Comparison of ENCODE assay signal across 12 cellular contexts in genomic region chr10:129965418-129965793, GRCh38. TPM values are rescaled to one million over a fixed set of nuclear protein-coding genes. Genes with fewer than 3 reads are reported as not detected.
DNase-seq lines count a peak whose midpoint lies in the region; ATAC-seq and TF ChIP-seq lines count a peak whose summit lies in the region.
"Had no signal": no experiment of that assay in that cellular context is flagged by ENCODE, and none has a peak within 500 bp of the region (broad histone marks: within the 10 kb centered on the region; RNA-seq: fewer than 3 reads in every experiment).

No MANE protein-coding gene starts in this region.

- CTCF ChIA-PET in SK-N-SH (lab: Yijun Ruan, JAX), result interaction anchor here (0.9 to 1.9 kb wide), 5 partner anchors 9 to 933 kb away, joined by 3 to 8 read pairs (median 3); no protein-coding TSS in a partner anchor

- peaks cover 75% of the 10 kb centered on the region for H3K27me3 Mint-ChIP-seq in activated T-cell treated with anti-CD3 and anti-CD28 coated beads, Interleukin-2, amount 50 U/mL, for 24 hours
- peaks cover 47% of the 10 kb centered on the region for H3K27me3 Mint-ChIP-seq in IgD-negative memory B cell

- POLR2A ChIA-PET in SK-N-SH (lab: Yijun Ruan, JAX), result no interaction called here

- peaks cover 98% of the 10 kb centered on the region for H3K27me3 ChIP-seq in iPS-20b (ENCODE audit: insufficient read depth, low read length)
- H3K27me3 ChIP-seq in SK-N-SH (ENCODE audit: insufficient read depth), result peaks cover 69% of the 10 kb centered on the region

- peak overlapping the region; percentile 36 for H3K4me3 ChIP-seq in iPS-20b (ENCODE audit: low read length)
- peak overlapping the region in 6 of 7 experiments; percentile 8 to 54 (median 24) for H3K4me3 ChIP-seq in skin epidermis
- H3K4me3 ChIP-seq in SK-N-SH (ENCODE audit: low read depth in 2 of 2, low read length in 1 of 2), result no peak overlapping the region
- H3K4me3 ChIP-seq: SK-N-MC had no signal

- TF ChIP-seq RAD21 in SK-N-SH (IDR thresholded peaks at IDR 0.05; ENCODE audit: low read length), result no peak

- H3K9me3 Mint-ChIP-seq in activated T-cell treated with anti-CD3 and anti-CD28 coated beads, Interleukin-2, amount 50 U/mL, for 24 hours, result no peaks in the 10 kb centered on the region
- peaks cover 0 to 13% (median 0%) of the 10 kb centered on the region in 3 donors for H3K9me3 Mint-ChIP-seq in IgD-negative memory B cell

- H3K9me3 ChIP-seq in iPS-20b (ENCODE audit: insufficient read depth, low read depth, low read length) (no peaks in the 10 kb centered on the region), SK-N-SH (no peaks in the 10 kb centered on the region)

- H4K20me1 ChIP-seq in SK-N-SH (ENCODE audit: insufficient read depth), result no peaks in the 10 kb centered on the region

- H3K36me3 ChIP-seq in iPS-20b (ENCODE audit: insufficient read depth, low read depth, low read length) (no peaks in the 10 kb centered on the region), SK-N-SH (replicated peaks in 1 of 2; ENCODE audit: control insufficient read depth in 1 of 2, insufficient read depth in 2 of 2, low read length in 1 of 2) (no peaks in the 10 kb centered on the region)

- no peak for DNase-seq in activated T-cell treated with anti-CD3 and anti-CD28 coated beads, Interleukin-2, amount 50 U/mL, for 24 hours
- no peak for DNase-seq in activated T-cell treated with anti-CD3 and anti-CD28 coated beads for 4 hours
- no peak for DNase-seq in SK-N-SH
- DNase-seq: IMR-90, NCI-H1105 treated with DMSO at 0.1 percent for 48 hours had no signal

- no peak for TF ChIP-seq CTCF in SK-N-SH (IDR thresholded peaks at IDR 0.05)

- ATAC-seq in HG03442 (IDR thresholded peaks at IDR 0.05; ENCODE audit: unreplicated experiment) (no peak), esophagus mucosa (no peak)

- no peaks in the 10 kb centered on the region for H3K36me3 Mint-ChIP-seq in activated T-cell treated with anti-CD3 and anti-CD28 coated beads, Interleukin-2, amount 50 U/mL, for 24 hours (ENCODE audit: low read depth)
- no peaks in the 10 kb centered on the region for H3K36me3 Mint-ChIP-seq in IgD-negative memory B cell

- WGBS in SK-N-SH (ENCODE audit: low lambda C conversion rate), result 10% methylated on average over 14 of the region's 14 CpGs

- H3K4me1 ChIP-seq in iPS-20b (ENCODE audit: insufficient read depth, low read length) (peaks cover 15% of the 10 kb centered on the region; the same call in 1 of the 2 replicates), SK-N-SH (ENCODE audit: control insufficient read depth in 1 of 2, insufficient read depth in 2 of 2, low read depth in 1 of 2, low read length in 1 of 2) (peaks cover 0 to 6% of the 10 kb centered on the region in 2 experiments; a peak in 2 of 4 replicates)

- no peak overlapping the region for H2AFZ ChIP-seq in SK-N-SH (ENCODE audit: low read depth)

- H3K27ac ChIP-seq in iPS-20b (ENCODE audit: low read length) (no peak overlapping the region), skin epidermis (peak overlapping the region in 3 of 21 experiments; percentile 12 to 55 (median 15)), SK-N-SH (ENCODE audit: low read depth in 2 of 2, low read length in 1 of 2) (no peak overlapping the region)

- no peak for TF ChIP-seq EP300 in SK-N-SH (IDR thresholded peaks at IDR 0.05; ENCODE audit: borderline replicate concordance in 1 of 2, low read depth in 1 of 2, low read length in 1 of 2)

- H3K9me2 ChIP-seq in SK-N-SH, result no peaks in the 10 kb centered on the region

- peak overlapping the region; percentile 26 for H3K27ac Mint-ChIP-seq in activated T-cell treated with anti-CD3 and anti-CD28 coated beads, Interleukin-2, amount 50 U/mL, for 24 hours
- peak overlapping the region in 2 of 3 donors; percentile 83 to 86 for H3K27ac Mint-ChIP-seq in IgD-negative memory B cell

- peaks cover 20% of the 10 kb centered on the region for H3K4me1 Mint-ChIP-seq in activated T-cell treated with anti-CD3 and anti-CD28 coated beads, Interleukin-2, amount 50 U/mL, for 24 hours (ENCODE audit: low read depth)
- H3K4me1 Mint-ChIP-seq in IgD-negative memory B cell, result peaks cover 5 to 11% (median 9%) of the 10 kb centered on the region in 3 donors

- H3K9ac ChIP-seq in iPS-20b (ENCODE audit: low read depth, low read length) (no peak overlapping the region), SK-N-SH (no peak overlapping the region)

- no peaks in the 10 kb centered on the region for H3K79me2 ChIP-seq in SK-N-SH (ENCODE audit: insufficient read depth)

- H3K4me3 Mint-ChIP-seq in activated T-cell treated with anti-CD3 and anti-CD28 coated beads, Interleukin-2, amount 50 U/mL, for 24 hours, result no peak overlapping the region
- H3K4me3 Mint-ChIP-seq in IgD-negative memory B cell, result peak overlapping the region in 1 of 4 donors; percentile 44

- no peaks in the 10 kb centered on the region for H3F3A ChIP-seq in SK-N-SH (replicated peaks; ENCODE audit: insufficient read depth)

- no peak overlapping the region for H3K4me2 ChIP-seq in SK-N-SH

TF ChIP-seq in SK-N-SH, 30 proteins besides CTCF, POLR2A, EP300 and RAD21:
- TF ChIP-seq NFIC (IDR thresholded peaks at IDR 0.05; ENCODE audit: borderline replicate concordance) (no peak), POLR2AphosphoS5 (IDR thresholded peaks at IDR 0.05; ENCODE audit: low read depth, low read length) (no peak), PBX3 (IDR thresholded peaks at IDR 0.05) (no peak), MAX (IDR thresholded peaks at IDR 0.05; ENCODE audit: low read depth) (no peak), FOSL2 (IDR thresholded peaks at IDR 0.05; ENCODE audit: borderline replicate concordance, low read depth) (no peak), CHD2 (IDR thresholded peaks at IDR 0.05; ENCODE audit: low read length, partially characterized antibody) (no peak), USF2 (IDR thresholded peaks at IDR 0.05; ENCODE audit: borderline replicate concordance, low read depth, low read length) (no peak), NRF1 (IDR thresholded peaks at IDR 0.05; ENCODE audit: low read depth, low read length) (no peak), RCOR1 (IDR thresholded peaks at IDR 0.05; ENCODE audit: low read length) (no peak), YY1 (IDR thresholded peaks at IDR 0.05; ENCODE audit: low read depth) (no peak), RXRA (IDR thresholded peaks at IDR 0.05; ENCODE audit: borderline replicate concordance, low read depth) (no peak)

RNA-seq across cellular contexts. Expression of gene EBF3, which starts 1.3 kb away (rescaled TPM):
- polyA plus RNA-seq in IgD-negative memory B cell (not detected), SK-N-SH (2012; rRNA removed) (not detected in 2 replicates)
- polyA plus RNA-seq in SK-N-SH (2012; cell fraction: cytosol; rRNA removed), result 0.01 TPM in 1 of 2 replicates, not detected in the other
- polyA plus RNA-seq in SK-N-SH (2012; cell fraction: nucleus; rRNA removed), result not detected in 2 replicates
- total RNA-seq in esophagus mucosa, result 0.44 TPM
- total RNA-seq: kidney epithelial cell had no signal

Comparison
In these comparisons a context has a peak if more than half of its experiments do, and no peak if none do; other contexts are left out.
1. H3K4me3 ChIP-seq: peak in iPS-20b (single experiment) and skin epidermis (6 of 7); none in SK-N-SH (0 of 2).